ENCODE assay signal across 29 cellular contexts in genomic region chr1:86183711-86184252, GRCh38. TPM values are rescaled to one million over a fixed set of nuclear protein-coding genes. Genes with fewer than 3 reads are reported as not detected.
"Had no signal": no experiment of that assay in that cellular context is flagged by ENCODE, and none has a peak within 500 bp of the region (broad histone marks: within the 10 kb centered on the region; RNA-seq: fewer than 3 reads in every experiment).

No MANE protein-coding gene starts in this region.

- DNase-seq: activated CD4-positive, alpha-beta memory T cell treated with anti-CD3 and anti-CD28 coated beads for 36 hours; activated CD4-positive, alpha-beta T cell treated with anti-CD3 and anti-CD28 coated beads for 48 hours; activated CD8-positive, alpha-beta memory T cell treated with anti-CD3 and anti-CD28 coated beads, Interleukin-2, amount 50 U/mL, for 4 hours; activated effector memory CD4-positive, alpha-beta T cell treated with anti-CD3 and anti-CD28 coated beads, Interleukin-2, amount 50 U/mL, for 16 hours; activated naive CD4-positive, alpha-beta T cell treated with anti-CD3 and anti-CD28 coated beads for 36 hours; activated naive CD8-positive, alpha-beta T cell treated with anti-CD3 and anti-CD28 coated beads for 36 hours; activated T-cell treated with anti-CD3 and anti-CD28 coated beads, Interleukin-2, amount 50 U/mL, for 1 hour; adrenal gland; central memory CD4-positive, alpha-beta T cell; foreskin melanocyte; islet precursor cell; midbrain; naive thymus-derived CD4-positive, alpha-beta T cell; pancreas; spleen; stimulated activated naive CD4-positive, alpha-beta T cell; T-cell; tibial artery; upper lobe of right lung; WERI-Rb-1 had no signal

- H3K27ac Mint-ChIP-seq: activated CD4-positive, alpha-beta memory T cell treated with anti-CD3 and anti-CD28 coated beads for 36 hours; activated naive CD4-positive, alpha-beta T cell treated with anti-CD3 and anti-CD28 coated beads for 36 hours; activated naive CD8-positive, alpha-beta T cell treated with anti-CD3 and anti-CD28 coated beads for 36 hours; activated T-helper 1 cell treated with anti-CD3 and anti-CD28 coated beads, Interleukin-12 subunit alpha, Interleukin-12 subunit beta, Interleukin-2, Interleukin-4 antibody, amounts not matched to agents 30 ng/mL and 10 ng/mL and 1 ng/mL, durations not matched to agents 14 hours and 24 hours and 36 hours; naive thymus-derived CD4-positive, alpha-beta T cell; T-cell had no signal

- H3K4me1 ChIP-seq: adrenal gland, ascending aorta, pancreas, prostate gland, spleen, suprapubic skin, tibial artery, upper lobe of right lung had no signal

- H3K9me3 ChIP-seq: adrenal gland, ascending aorta, esophagus muscularis mucosa, pancreas, prostate gland, suprapubic skin, tibial artery, upper lobe of right lung had no signal

- H3K4me3 ChIP-seq: adrenal gland, ascending aorta, esophagus muscularis mucosa, hepatocyte, pancreas, prostate gland, spleen, suprapubic skin, tibial artery, upper lobe of right lung had no signal

- H3K36me3 ChIP-seq: adrenal gland, ascending aorta, esophagus muscularis mucosa, pancreas, prostate gland, spleen, suprapubic skin, tibial artery, upper lobe of right lung, WERI-Rb-1 had no signal

- H3K36me3 Mint-ChIP-seq: activated CD4-positive, alpha-beta memory T cell treated with anti-CD3 and anti-CD28 coated beads for 36 hours; activated naive CD8-positive, alpha-beta T cell treated with anti-CD3 and anti-CD28 coated beads for 36 hours; naive thymus-derived CD4-positive, alpha-beta T cell; T-cell had no signal

- H3K9me3 Mint-ChIP-seq: activated T-helper 1 cell treated with anti-CD3 and anti-CD28 coated beads, Interleukin-12 subunit alpha, Interleukin-12 subunit beta, Interleukin-2, Interleukin-4 antibody, amounts not matched to agents 30 ng/mL and 10 ng/mL and 1 ng/mL, durations not matched to agents 14 hours and 24 hours and 36 hours had no signal

- H3K27ac ChIP-seq: adrenal gland, ascending aorta, esophagus muscularis mucosa, hepatocyte, pancreas, prostate gland, spleen, suprapubic skin, tibial artery, upper lobe of right lung, WERI-Rb-1 had no signal

- H3K27me3 ChIP-seq: adrenal gland, ascending aorta, esophagus muscularis mucosa, hepatocyte, pancreas, spleen, suprapubic skin, tibial artery, upper lobe of right lung had no signal

- H3K27me3 Mint-ChIP-seq: activated CD4-positive, alpha-beta memory T cell treated with anti-CD3 and anti-CD28 coated beads for 36 hours; activated naive CD8-positive, alpha-beta T cell treated with anti-CD3 and anti-CD28 coated beads for 36 hours; naive thymus-derived CD4-positive, alpha-beta T cell; T-cell had no signal

- ATAC-seq: activated CD4-positive, CD25-positive, alpha-beta regulatory T cell treated with anti-CD3 and anti-CD28 coated beads, Interleukin-2, amount 50 U/mL, for 24 hours; naive thymus-derived CD4-positive, alpha-beta T cell; pancreas; T-cell; upper lobe of right lung had no signal

- H3K4me1 Mint-ChIP-seq: activated naive CD8-positive, alpha-beta T cell treated with anti-CD3 and anti-CD28 coated beads for 36 hours; naive thymus-derived CD4-positive, alpha-beta T cell; T-cell had no signal

- H3K4me3 Mint-ChIP-seq: activated CD4-positive, alpha-beta memory T cell treated with anti-CD3 and anti-CD28 coated beads for 36 hours; activated naive CD4-positive, alpha-beta T cell treated with anti-CD3 and anti-CD28 coated beads for 36 hours; activated naive CD8-positive, alpha-beta T cell treated with anti-CD3 and anti-CD28 coated beads for 36 hours; activated T-helper 1 cell treated with anti-CD3 and anti-CD28 coated beads, Interleukin-12 subunit alpha, Interleukin-12 subunit beta, Interleukin-2, Interleukin-4 antibody, amounts not matched to agents 30 ng/mL and 10 ng/mL and 1 ng/mL, durations not matched to agents 14 hours and 24 hours and 36 hours; naive thymus-derived CD4-positive, alpha-beta T cell; T-cell had no signal

RNA-seq across cellular contexts. Expression of gene COL24A1, which starts 27.2 kb away (rescaled TPM):
- total RNA-seq: activated CD4-positive, alpha-beta memory T cell treated with anti-CD3 and anti-CD28 coated beads for 36 hours; activated CD8-positive, alpha-beta memory T cell treated with anti-CD3 and anti-CD28 coated beads for 36 hours; activated naive CD4-positive, alpha-beta T cell treated with anti-CD3 and anti-CD28 coated beads for 36 hours; activated naive CD8-positive, alpha-beta T cell treated with anti-CD3 and anti-CD28 coated beads for 36 hours; activated T-helper 1 cell treated with anti-CD3 and anti-CD28 coated beads, Interleukin-12 subunit alpha, Interleukin-12 subunit beta, Interleukin-2, Interleukin-4 antibody, amounts not matched to agents 30 ng/mL and 10 ng/mL and 1 ng/mL, durations not matched to agents 14 hours and 24 hours and 36 hours; T-helper 2 cell treated with Interferon-gamma antibody and Interleukin-4, amounts not matched to agents 100 ng/mL and 5 ng/mL, for 36 hours had no signal
